ENCODE assay signal across 9 cellular contexts in the genomic region with DNA sequence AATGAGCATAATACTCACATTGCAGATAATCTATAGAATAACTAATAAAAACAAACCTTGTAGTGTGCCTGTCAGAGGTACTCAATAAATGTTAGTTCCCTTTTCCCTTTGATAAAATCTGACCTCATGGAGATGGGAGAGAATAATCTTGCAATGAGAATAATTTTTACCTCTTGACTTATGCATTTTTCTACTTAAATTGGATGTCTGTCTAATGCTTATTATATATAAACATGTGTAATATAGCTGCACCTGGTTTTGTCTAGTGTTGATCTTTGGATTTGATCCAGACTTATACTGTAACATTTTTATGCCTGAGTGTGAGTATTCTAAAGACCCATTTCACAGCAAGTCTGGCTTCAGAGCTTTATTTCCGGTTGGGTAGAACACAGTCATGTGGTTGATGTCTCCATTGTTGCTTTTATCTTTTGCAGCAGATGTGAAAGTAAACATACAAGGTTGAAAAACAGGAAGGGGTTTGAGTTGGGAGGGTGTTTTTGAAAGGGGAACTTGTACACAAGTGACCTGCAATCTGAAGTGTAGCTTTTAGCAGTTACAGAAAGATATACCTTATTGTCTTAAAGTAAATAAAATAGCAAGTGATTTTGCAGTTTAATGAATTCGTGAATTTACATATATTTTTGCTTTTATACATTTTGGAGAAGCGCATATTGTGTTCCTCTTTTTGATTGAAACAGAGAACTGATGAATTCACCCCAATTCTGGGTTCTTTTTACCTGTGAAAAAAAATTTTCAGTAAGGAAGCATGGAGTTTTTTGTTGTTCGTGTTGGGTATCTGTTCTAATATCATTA. TPM values are rescaled to one million over a fixed set of nuclear protein-coding genes. Genes with fewer than 3 reads are reported as not detected.
A peak's percentile ranks its signal among the peaks of the same experiment; 100 is the strongest.
DNase-seq lines count a peak whose midpoint lies in the region; ATAC-seq and TF ChIP-seq lines count a peak whose summit lies in the region.
"Had no signal": no experiment of that assay in that cellular context is flagged by ENCODE, and none has a peak within 500 bp of the region (broad histone marks: within the 10 kb centered on the region; RNA-seq: fewer than 3 reads in every experiment).

No MANE protein-coding gene starts in this region.

- DNase-seq in NK-92 treated with Interleukin-12 subunit alpha and Interleukin-12 subunit beta, amount 100 ng/mL, for 24 hours (lab: John Stamatoyannopoulos, UW) = peak; percentile 13
- DNase-seq in NK-92 (lab: John Stamatoyannopoulos, UW; ENCODE audit: unreplicated experiment) (no peak), HT1080 (ENCODE audit: low read depth) (peak; percentile 13), T-helper 1 cell (peak in 4 of 5 donors; percentile 32 to 86 (median 48)), glomerular visceral epithelial cell (ENCODE audit: extremely low spot score) (peak; percentile 5), upper lobe of left lung (peak in 1 of 2 donors; percentile 28), epidermal melanocyte (ENCODE audit: insufficient read length, low spot score) (no peak)

- no peaks in the 10 kb centered on the region for H3K36me3 ChIP-seq in upper lobe of left lung

- TF ChIP-seq POLR2A in upper lobe of left lung (IDR thresholded peaks at IDR 0.05) = no peak

- H3K4me3 ChIP-seq in upper lobe of left lung = peak overlapping the region in 1 of 4 donors; percentile 15

- peaks cover 26 to 31% (median 29%) of the 10 kb centered on the region in 4 donors for H3K4me1 ChIP-seq in upper lobe of left lung

- ATAC-seq in GM21447 (IDR thresholded peaks at IDR 0.05; ENCODE audit: unreplicated experiment) (peak; percentile 88), upper lobe of left lung (ENCODE audit: low FRiP score in 2 of 2) (peak; percentile 74 to 81)

- H3K9me3 ChIP-seq in upper lobe of left lung = no peaks in the 10 kb centered on the region

- WGBS in upper lobe of left lung, 2 donors = 33% methylated on average over 4 of the region's 4 CpGs

- H3K27ac ChIP-seq in upper lobe of left lung = peak overlapping the region; percentile 39 to 81 (median 69)
- H3K27ac ChIP-seq: C4-2B had no signal

- H3K27me3 ChIP-seq in upper lobe of left lung = no peaks in the 10 kb centered on the region

- no peak for TF ChIP-seq CTCF in upper lobe of left lung (IDR thresholded peaks at IDR 0.05)

- no peak for TF ChIP-seq EP300 in upper lobe of left lung (IDR thresholded peaks at IDR 0.05)

RNA-seq across cellular contexts. Expression of gene EPB41, which starts 12.5 kb away (rescaled TPM):
- total RNA-seq in HT1080 (2014; rRNA removed; shearing (Covaris generic)) = 12.9 and 14.5 TPM in 2 replicates
- polyA plus RNA-seq in HT1080 (2015; cell fraction: cytosol; rRNA removed) = 5.4 and 6.5 TPM in 2 replicates
- 11.0 and 11.4 TPM in 2 replicates for polyA plus RNA-seq in HT1080 (2015; cell fraction: nucleus; rRNA removed)
- 100 to 1,000 TPM in 1 of 6 donors, 10 to 100 TPM in 5; 43.5 to 109 (median 51.9) TPM for total RNA-seq in upper lobe of left lung

Comparison
In these comparisons a context has a peak if more than half of its experiments do, and no peak if none do; other contexts are left out.
1. DNase-seq: peak in NK-92 treated with Interleukin-12 subunit alpha and Interleukin-12 subunit beta, amount 100 ng/mL, for 24 hours (single experiment), HT1080 (single experiment), T-helper 1 cell (4 of 5) and glomerular visceral epithelial cell (single experiment); none in NK-92 (single experiment) and epidermal melanocyte (single experiment).